Comparison of ENCODE assay signal across 8 cellular contexts in genomic region chr11:77636738-77637344, GRCh38. TPM values are rescaled to one million over a fixed set of nuclear protein-coding genes. Genes with fewer than 3 reads are reported as not detected.
A peak's percentile ranks its signal among the peaks of the same experiment; 100 is the strongest.
DNase-seq lines count a peak whose midpoint lies in the region; ATAC-seq, FAIRE-seq and TF ChIP-seq lines count a peak whose summit lies in the region.

No MANE protein-coding gene starts in this region.

- H3K27me3 ChIP-seq in OCI-LY3 (ENCODE audit: low read depth, low read length): no peaks in the 10 kb centered on the region
- H3K27me3 ChIP-seq in ectodermal cell (ENCODE audit: control insufficient read depth, insufficient read depth, low read length, poor library complexity, severe bottlenecking): no peaks in the 10 kb centered on the region

- peaks cover 24% of the 10 kb centered on the region for H3K4me1 Mint-ChIP-seq in neural crest cell

- no peak for ATAC-seq in GM21576 (IDR thresholded peaks at IDR 0.05; ENCODE audit: unreplicated experiment)

- H3K4me3 ChIP-seq in OCI-LY3 (ENCODE audit: low read length): peak overlapping the region; percentile 92
- H3K4me3 ChIP-seq in ectodermal cell (ENCODE audit: insufficient read depth, low read depth, low read length): peak overlapping the region; percentile 79

- no peak for TF ChIP-seq POLR2A in GM12891 (IDR thresholded peaks at IDR 0.05; ENCODE audit: low read depth, low read length)

- H3K4me2 ChIP-seq in OCI-LY3 (ENCODE audit: low read length): peak overlapping the region; percentile 91

- H3K79me2 ChIP-seq in OCI-LY3 (ENCODE audit: low read length): peaks cover 65% of the 10 kb centered on the region

- H3K9ac ChIP-seq in OCI-LY3 (ENCODE audit: low read length): peak overlapping the region; percentile 87

- no peaks in the 10 kb centered on the region for H4K20me1 ChIP-seq in OCI-LY3 (ENCODE audit: insufficient read depth, low read length)

- H3K9me3 Mint-ChIP-seq in neural crest cell: peaks cover 2% of the 10 kb centered on the region

- H3K36me3 ChIP-seq in OCI-LY3 (replicated peaks; ENCODE audit: low read depth, low read length) (peaks cover 25% of the 10 kb centered on the region), ectodermal cell (ENCODE audit: control insufficient read depth, insufficient read depth, low read length) (peaks cover 3% of the 10 kb centered on the region)

- peak overlapping the region; percentile 54 for H3K27ac Mint-ChIP-seq in neural crest cell (ENCODE audit: unreplicated experiment)

- TF ChIP-seq CTCF in OCI-LY3 (IDR thresholded peaks at IDR 0.05; ENCODE audit: low read depth, low read length) (no peak), neural crest cell (conservative IDR thresholded peaks at IDR 0.05) (no peak)

- H3K4me3 Mint-ChIP-seq in neural crest cell: peak overlapping the region; percentile 96

- DNase-seq in GM12891 (ENCODE audit: insufficient read length, low spot score) (peak; percentile 16), neural crest cell (ENCODE audit: low read depth, low spot score) (no peak), urothelium cell line (ENCODE audit: low spot score) (no peak), inferior parietal cortex (ENCODE audit: extremely low spot score) (no peak)
- DNase-seq in activated CD4-positive, alpha-beta T cell treated with anti-CD3 and anti-CD28 coated beads for 1 hour: no peak

- no peak for FAIRE-seq in GM12891 (lab: Jason Lieb, UNC)
- no peak for FAIRE-seq in urothelium cell line (lab: Jason Lieb, UNC)

- peak overlapping the region; percentile 68 for H3K27ac ChIP-seq in OCI-LY3 (ENCODE audit: low read length)
- no peak overlapping the region for H3K27ac ChIP-seq in ectodermal cell (ENCODE audit: insufficient read depth, low read depth, low read length, poor library complexity, severe bottlenecking)

- peaks cover 3% of the 10 kb centered on the region for H3K36me3 Mint-ChIP-seq in neural crest cell (ENCODE audit: low read depth)

- H3K4me1 ChIP-seq in OCI-LY3 (ENCODE audit: low read length) (peaks cover 13% of the 10 kb centered on the region), ectodermal cell (ENCODE audit: control insufficient read depth, insufficient read depth, low read length) (peaks cover 7% of the 10 kb centered on the region)

- whole genome bisulfite sequencing in ectodermal cell, 2 experiments: 9 to 13% methylated on average over 12 to 14 of the region's 14 CpGs

- no peaks in the 10 kb centered on the region for H3K9me3 ChIP-seq in OCI-LY3 (ENCODE audit: insufficient read depth, low read length)
- H3K9me3 ChIP-seq in ectodermal cell (ENCODE audit: control insufficient read depth, low read length): no peaks in the 10 kb centered on the region

- H3K27me3 Mint-ChIP-seq in neural crest cell (ENCODE audit: low read depth): peaks cover 3% of the 10 kb centered on the region

- no peak overlapping the region for H2AFZ ChIP-seq in OCI-LY3 (ENCODE audit: low read depth, low read length)

TF ChIP-seq in GM12891, 5 proteins besides CTCF, POLR2A, EP300 and RAD21:
- no peak for TF ChIP-seq POU2F2 (IDR thresholded peaks at IDR 0.05; ENCODE audit: low read depth, low read length)
- TF ChIP-seq PAX5 (IDR thresholded peaks at IDR 0.05; ENCODE audit: insufficient read depth, low read length, severe bottlenecking): no peak
- TF ChIP-seq TAF1 (IDR thresholded peaks at IDR 0.05; ENCODE audit: low read depth, low read length): no peak
- no peak for TF ChIP-seq POLR2AphosphoS5 (IDR thresholded peaks at IDR 0.05; ENCODE audit: low read depth, low read length)
- no peak for TF ChIP-seq SPI1 (IDR thresholded peaks at IDR 0.05; ENCODE audit: low read depth, low read length)

RNA-seq across cellular contexts. Expression of gene CLNS1A, which starts 0.8 kb away (rescaled TPM):
- 139 TPM for polyA plus RNA-seq in GM12891 (2012; ENCODE audit: low read depth, missing spikeins)
- polyA plus RNA-seq in ectodermal cell (2013, experiment 1 of 4): 216 TPM
- 216 TPM for polyA plus RNA-seq in ectodermal cell (2013, experiment 2 of 4)
- polyA plus RNA-seq in ectodermal cell (2013, experiment 3 of 4): 202 TPM
- 221 TPM for polyA plus RNA-seq in ectodermal cell (2013, experiment 4 of 4)
- total RNA-seq in neural crest cell: 163 and 167 TPM in 2 replicates

RNA-seq across cellular contexts. Expression of gene AQP11, which starts 47.1 kb away (rescaled TPM):
- polyA plus RNA-seq in GM12891 (2012; ENCODE audit: low read depth, missing spikeins): 0.62 TPM
- 1.9 TPM for polyA plus RNA-seq in ectodermal cell (2013, experiment 1 of 4)
- 1.2 TPM for polyA plus RNA-seq in ectodermal cell (2013, experiment 2 of 4)
- polyA plus RNA-seq in ectodermal cell (2013, experiment 3 of 4): 1.2 TPM
- 1.3 TPM for polyA plus RNA-seq in ectodermal cell (2013, experiment 4 of 4)
- total RNA-seq in neural crest cell: 1.9 and 2.1 TPM in 2 replicates
